15 cellular contexts compared by ENCODE assay signal in genomic region chr10:29210469-29210868, GRCh38.
DNase-seq lines count a peak whose midpoint lies in the region; ATAC-seq, FAIRE-seq and TF ChIP-seq lines count a peak whose summit lies in the region.
"Had no signal": no experiment of that assay in that cellular context is flagged by ENCODE, and none has a peak within 500 bp of the region (broad histone marks: within the 10 kb centered on the region; RNA-seq: fewer than 3 reads in every experiment).

No MANE protein-coding gene starts in this region.

- intact Hi-C loops in HepG2 (cut with micrococcal nuclease; ENCODE audit: unreplicated experiment) (no loop called here), right lobe of liver (cut with DNase I) (no loop called here), aorta (cut with DNase I) (no loop called here)

- no peak for DNase-seq in HepG2 (ENCODE audit: low spot score)
- no peak for DNase-seq in right lobe of liver
- peak; percentile 4 to 48 for DNase-seq in cardiac fibroblast (ENCODE audit: low read depth in 2 of 2)
- peak; percentile 1 for DNase-seq in myocyte (ENCODE audit: low read depth)
- no peak for DNase-seq in aorta
- no peak for DNase-seq in osteoblast (ENCODE audit: insufficient read length, low spot score, missing footprints)
- DNase-seq: CD4-positive, alpha-beta memory T cell; DMS153; DMS79; H9 had no signal

- peaks cover 0 to 5% of the 10 kb centered on the region in 2 experiments; a peak in 1 of 5 replicates for H3K27me3 ChIP-seq in HepG2 (ENCODE audit: control insufficient read depth in 1 of 2, insufficient read depth in 2 of 2, low read length in 2 of 2)
- H3K27me3 ChIP-seq in right lobe of liver = no peaks in the 10 kb centered on the region
- no peaks in the 10 kb centered on the region for H3K27me3 ChIP-seq in aorta (ENCODE audit: control insufficient read depth in 1 of 2, insufficient read depth in 2 of 2, low read length in 1 of 2)
- H3K27me3 ChIP-seq in osteoblast (ENCODE audit: insufficient read depth, low read length) = peaks cover 12% of the 10 kb centered on the region
- H3K27me3 ChIP-seq: BLaER1 had no signal

- no peak overlapping the region for H3K4me2 ChIP-seq in HepG2 (ENCODE audit: low read depth, low read length)
- no peak overlapping the region for H3K4me2 ChIP-seq in osteoblast (ENCODE audit: insufficient read depth, low read length)
- H3K4me2 ChIP-seq: BLaER1 had no signal

- CTCF ChIA-PET in HepG2 (lab: Yijun Ruan, JAX; ENCODE audit: low intra/inter-chr PET ratio, low total read pairs) = no interaction called here

- no peak overlapping the region for H3K27ac ChIP-seq in HepG2 (ENCODE audit: extremely low read length, insufficient read depth, low read length)
- no peak overlapping the region for H3K27ac ChIP-seq in right lobe of liver
- H3K27ac ChIP-seq in aorta (ENCODE audit: low read depth in 1 of 2, low read length in 2 of 2) = no peak overlapping the region
- H3K27ac ChIP-seq in osteoblast (ENCODE audit: low read depth, low read length) = no peak overlapping the region
- H3K27ac ChIP-seq: 22Rv1, BLaER1 had no signal

- no TSS peak for BruUV-seq in HepG2 (replicated peaks; lab: Mats Ljungman, UMichigan)

- TF ChIP-seq CTCF in HepG2 (CRISPR knock-in tag; IDR thresholded peaks at IDR 0.05) = no peak
- TF ChIP-seq CTCF in right lobe of liver (IDR thresholded peaks at IDR 0.05) = no peak
- TF ChIP-seq CTCF in cardiac fibroblast (IDR thresholded peaks at IDR 0.05; ENCODE audit: low read depth, low read length) = no peak
- no peak for TF ChIP-seq CTCF in osteoblast (IDR thresholded peaks at IDR 0.05; ENCODE audit: extremely low read depth, low read depth, low read length)

- TF ChIP-seq POLR2A in HepG2 (IDR thresholded peaks at IDR 0.05; ENCODE audit: insufficient read depth in 1 of 2, low read depth in 2 of 2, low read length in 2 of 2) = no peak
- no peak for TF ChIP-seq POLR2A in right lobe of liver (IDR thresholded peaks at IDR 0.05)

- H2AFZ ChIP-seq in HepG2 (ENCODE audit: low read length) (no peak overlapping the region), osteoblast (ENCODE audit: low read length) (no peak overlapping the region)

- no peak for TF ChIP-seq RAD21 in HepG2 (CRISPR knock-in tag; IDR thresholded peaks at IDR 0.05)

- FAIRE-seq in HepG2 (lab: Jason Lieb, UNC) = no peak
- FAIRE-seq: GM12878, H1 had no signal

- no peaks in the 10 kb centered on the region for H3K4me1 ChIP-seq in HepG2 (ENCODE audit: insufficient read depth, low read length)
- no peaks in the 10 kb centered on the region for H3K4me1 ChIP-seq in right lobe of liver
- H3K4me1 ChIP-seq in aorta (ENCODE audit: control insufficient read depth in 1 of 2, insufficient read depth in 2 of 2, low read length in 2 of 2) = no peaks in the 10 kb centered on the region
- H3K4me1 ChIP-seq in osteoblast (ENCODE audit: insufficient read depth, low read length) = no peaks in the 10 kb centered on the region
- H3K4me1 ChIP-seq: BLaER1 had no signal

- no peaks in the 10 kb centered on the region for H3K79me2 ChIP-seq in HepG2 (ENCODE audit: insufficient read depth, low read length)
- no peaks in the 10 kb centered on the region for H3K79me2 ChIP-seq in osteoblast (ENCODE audit: insufficient read depth, low read length)

- no peak overlapping the region for H3K9ac ChIP-seq in HepG2 (ENCODE audit: insufficient read depth, low read depth, low read length)
- H3K9ac ChIP-seq: BLaER1 had no signal

- WGBS in HepG2 (ENCODE audit: low lambda C conversion rate) = 9% methylated on average over 1 of the region's 1 CpG
- 45% methylated on average over 1 of the region's 1 CpG for WGBS in right lobe of liver (ENCODE audit: insufficient coverage, low coverage, low lambda C conversion rate, missing lambda C conversion rate)
- WGBS in aorta, 2 donors = 45 to 92% methylated on average over 1 of the region's 1 CpG

- TF ChIP-seq EP300 in HepG2 (IDR thresholded peaks at IDR 0.05; ENCODE audit: low read depth in 2 of 2, low read length in 2 of 2) = no peak
- no peak for TF ChIP-seq EP300 in HepG2 (CRISPR knock-in tag; IDR thresholded peaks at IDR 0.05; ENCODE audit: borderline replicate concordance)

- no peak overlapping the region for H3K4me3 ChIP-seq in HepG2 (replicated peaks in 1 of 3; ENCODE audit: insufficient read depth in 1 of 3, low read depth in 2 of 3, low read length in 3 of 3)
- H3K4me3 ChIP-seq in right lobe of liver = no peak overlapping the region
- no peak overlapping the region for H3K4me3 ChIP-seq in cardiac fibroblast (replicated peaks in 1 of 2; ENCODE audit: low read depth in 2 of 2, low read length in 2 of 2)
- H3K4me3 ChIP-seq in aorta (ENCODE audit: low read length in 2 of 2) = no peak overlapping the region
- H3K4me3 ChIP-seq in osteoblast (ENCODE audit: insufficient read depth, low read length) = no peak overlapping the region
- H3K4me3 ChIP-seq: BLaER1, GM12878 had no signal

- ATAC-seq in HepG2 (no peak), right lobe of liver (no peak), aorta (ENCODE audit: low FRiP score) (no peak), GM19463 (IDR thresholded peaks at IDR 0.05; ENCODE audit: unreplicated experiment) (no peak)
- ATAC-seq: GM12878 had no signal

- in situ Hi-C loops in HepG2 (cut with HindIII; ENCODE audit: extremely low pct_ligation_motif_present, low pct_unique_long_range_greater_than_20kb) = no loop called here

- H3K9me3 ChIP-seq in HepG2 (ENCODE audit: low read length) (peaks cover 6% of the 10 kb centered on the region), right lobe of liver (no peaks in the 10 kb centered on the region), aorta (ENCODE audit: control insufficient read depth, low read length) (peaks cover 9% of the 10 kb centered on the region), osteoblast (ENCODE audit: low read depth, low read length) (peaks cover 2% of the 10 kb centered on the region)

- H4K20me1 ChIP-seq in HepG2 (ENCODE audit: insufficient read depth, low read length) = no peaks in the 10 kb centered on the region
- no peaks in the 10 kb centered on the region for H4K20me1 ChIP-seq in osteoblast (ENCODE audit: insufficient read depth, low read length)
- H4K20me1 ChIP-seq: BLaER1 had no signal

- POLR2A ChIA-PET in HepG2 (lab: Yijun Ruan, JAX) = no interaction called here

- no peaks in the 10 kb centered on the region for H3K36me3 ChIP-seq in HepG2 (replicated peaks in 1 of 2; ENCODE audit: control insufficient read depth in 1 of 2, insufficient read depth in 2 of 2, low read length in 2 of 2)
- no peaks in the 10 kb centered on the region for H3K36me3 ChIP-seq in right lobe of liver
- no peaks in the 10 kb centered on the region for H3K36me3 ChIP-seq in aorta (ENCODE audit: control insufficient read depth in 1 of 2, insufficient read depth in 2 of 2, low read length in 1 of 2)
- H3K36me3 ChIP-seq in osteoblast (ENCODE audit: insufficient read depth, low read length) = no peaks in the 10 kb centered on the region
- H3K36me3 ChIP-seq: BLaER1 had no signal

TF ChIP-seq in HepG2, 621 proteins besides CTCF, POLR2A, EP300 and RAD21:
- TF ChIP-seq MAFF (IDR thresholded peaks at IDR 0.05; ENCODE audit: low read depth, low read length) (peak; percentile 62), MAFK (conservative IDR thresholded peaks at IDR 0.05 in 1 of 2, IDR thresholded peaks at IDR 0.05 in 1 of 2; ENCODE audit: low read length in 2 of 2) (peak; percentile 43 to 76), NFKBIZ (CRISPR knock-in tag; IDR thresholded peaks at IDR 0.05) (no peak), MAX (IDR thresholded peaks at IDR 0.05) (no peak)

Comparison
In these comparisons a context has a peak if more than half of its experiments do, and no peak if none do; other contexts are left out.
1. DNase-seq: peak in cardiac fibroblast (2 of 2) and myocyte (single experiment); none in HepG2 (single experiment), right lobe of liver (0 of 3), aorta (0 of 2) and osteoblast (single experiment).